In genomic region chr3:193787496-193787870, GRCh38 we compare ENCODE assay signal across 1 cellular context.
TF ChIP-seq lines count a peak whose summit lies in the region.

No MANE protein-coding gene starts in this region.

TF ChIP-seq in K562, 482 proteins besides CTCF, POLR2A, EP300 and RAD21 (continued from another document):
- no peak for TF ChIP-seq TBP (optimal IDR thresholded peaks at IDR 0.05; ENCODE audit: low read depth, low read length)
- no peak for TF ChIP-seq ZKSCAN1 (IDR thresholded peaks at IDR 0.05; ENCODE audit: low read depth, low read length)
- no peak for TF ChIP-seq MCM2 (IDR thresholded peaks at IDR 0.05; ENCODE audit: low read depth)
- no peak for TF ChIP-seq ZNF79 (CRISPR knock-in tag; IDR thresholded peaks at IDR 0.05; ENCODE audit: low read depth)
- no peak for TF ChIP-seq ZBTB5 (IDR thresholded peaks at IDR 0.05)
- no peak for TF ChIP-seq KHSRP (IDR thresholded peaks at IDR 0.05)
- TF ChIP-seq CBX2 (IDR thresholded peaks at IDR 0.05; ENCODE audit: insufficient read depth, low read length, poor library complexity, severe bottlenecking): no peak
- no peak for TF ChIP-seq ZBTB33 (CRISPR knock-in tag; IDR thresholded peaks at IDR 0.05)
- TF ChIP-seq RBM25 (IDR thresholded peaks at IDR 0.05; ENCODE audit: low read depth, low read length, severe bottlenecking): no peak
- TF ChIP-seq KDM2B (CRISPR knock-in tag; IDR thresholded peaks at IDR 0.05): no peak
- TF ChIP-seq ZNF695 (CRISPR knock-in tag; IDR thresholded peaks at IDR 0.05): no peak
- no peak for TF ChIP-seq POLR2G (IDR thresholded peaks at IDR 0.05; ENCODE audit: low read depth, low read length)
